ENCODE assay signal across 29 cellular contexts in genomic region chr6:52109073-52109635, GRCh38. TPM values are rescaled to one million over a fixed set of nuclear protein-coding genes. Genes with fewer than 3 reads are reported as not detected.
DNase-seq lines count a peak whose midpoint lies in the region; ATAC-seq and TF ChIP-seq lines count a peak whose summit lies in the region.
"Had no signal": no experiment of that assay in that cellular context is flagged by ENCODE, and none has a peak within 500 bp of the region (broad histone marks: within the 10 kb centered on the region; RNA-seq: fewer than 3 reads in every experiment).

No MANE protein-coding gene starts in this region.

- H3K27me3 ChIP-seq in upper lobe of left lung, result no peaks in the 10 kb centered on the region
- H3K27me3 ChIP-seq: BLaER1 treated with 17β-estradiol and CSF1 and Interleukin-3, amounts not matched to agents 10 nM and 100 nM had no signal

- DNase-seq in DMS53 (lab: John Stamatoyannopoulos, UW), result peak; percentile 35
- DNase-seq in LHCN-M2 (ENCODE audit: low read depth), result peak; percentile 72
- DNase-seq in kidney tubule cell (ENCODE audit: low spot score), result peak; percentile 24
- peak; percentile 15 for DNase-seq in pons (ENCODE audit: low spot score)
- DNase-seq in upper lobe of left lung, result no peak
- no peak for DNase-seq in GM19238 (ENCODE audit: insufficient read length, low spot score)
- DNase-seq in NCI-H82 treated with DMSO at 0.1 percent for 48 hours (lab: John Stamatoyannopoulos, UW; ENCODE audit: unreplicated experiment), result no peak
- DNase-seq in GM13977 (ENCODE audit: low spot score), result no peak
- DNase-seq: AML-193; CD4-positive, alpha-beta T cell; DMS79; EL; GF-D8; GM23248; H9; IMR-90; KG1; MM.1S; NCI-H2029; NCI-H345; NCI-H524; NCI-H774; NK-92 treated with Interleukin-12 subunit alpha and Interleukin-12 subunit beta, amount 100 ng/mL, for 24 hours; PC-9; Right ventricle myocardium superior; RPMI8226 had no signal

- H3K27ac ChIP-seq in upper lobe of left lung, result no peak overlapping the region
- H3K27ac ChIP-seq: A549; BLaER1 treated with 17β-estradiol and CSF1 and Interleukin-3, amounts not matched to agents 10 nM and 100 nM; GM23248; PC-9 had no signal

- no peaks in the 10 kb centered on the region for H3K4me1 ChIP-seq in upper lobe of left lung
- H3K4me1 ChIP-seq: A549 had no signal

- no peaks in the 10 kb centered on the region for H3K9me3 ChIP-seq in upper lobe of left lung
- H3K9me3 ChIP-seq: A549 had no signal

- no peak for ATAC-seq in upper lobe of left lung (ENCODE audit: low FRiP score in 2 of 2)
- ATAC-seq: A549 had no signal

- 81 to 83% methylated on average over 3 of the region's 3 CpGs for WGBS in upper lobe of left lung, 2 donors

- H3K36me3 ChIP-seq in upper lobe of left lung, result no peaks in the 10 kb centered on the region
- H3K36me3 ChIP-seq: BLaER1 treated with 17β-estradiol and CSF1 and Interleukin-3, amounts not matched to agents 10 nM and 100 nM had no signal

- TF ChIP-seq EP300 in upper lobe of left lung (IDR thresholded peaks at IDR 0.05), result no peak

- no peak overlapping the region for H3K4me3 ChIP-seq in upper lobe of left lung
- H3K4me3 ChIP-seq: A549; BLaER1 treated with 17β-estradiol and CSF1 and Interleukin-3, amounts not matched to agents 10 nM and 100 nM; GM23248; PC-9 had no signal

- no peak for TF ChIP-seq POLR2A in upper lobe of left lung (IDR thresholded peaks at IDR 0.05)

- no peak for TF ChIP-seq CTCF in upper lobe of left lung (IDR thresholded peaks at IDR 0.05)
- TF ChIP-seq CTCF in GM13977 (IDR thresholded peaks at IDR 0.05; ENCODE audit: extremely low read depth, insufficient read depth, missing control alignments), result no peak

- in situ Hi-C loops in GM13977 (cut with MboI; ENCODE audit: low pct_unique_long_range_greater_than_20kb, low sequenced_read_pairs, unreplicated experiment), result no loop called here

RNA-seq across cellular contexts. Expression of gene PKHD1, which starts 21.7 kb away (rescaled TPM):
- under 0.01 and 0.11 TPM in 2 replicates for total RNA-seq in LHCN-M2 (2014; rRNA removed)
- polyA plus RNA-seq in LHCN-M2 (2012), result under 0.01 TPM
- total RNA-seq in upper lobe of left lung, result 1 to 10 TPM in 1 of 6 donors, under 1 TPM in 5; 0.10 to 1.0 (median 0.34) TPM
- total RNA-seq: GM23248; IMR-90; PC-9; Right ventricle myocardium superior; T-helper 1 cell treated with Interleukin-12 subunit alpha and Interleukin-12 subunit beta and Interleukin-4 antibody, amounts not matched to agents 30 ng/mL and 1 ng/mL, for 36 hours had no signal
- polyA plus RNA-seq: A549, GM23248, IMR-90 had no signal

Comparison
In these comparisons a context has a peak if more than half of its experiments do, and no peak if none do; other contexts are left out.
1. DNase-seq: peak in DMS53 (single experiment), LHCN-M2 (single experiment), kidney tubule cell (single experiment) and pons (single experiment); none in upper lobe of left lung (0 of 2), GM19238 (single experiment), NCI-H82 treated with DMSO at 0.1 percent for 48 hours (single experiment) and GM13977 (single experiment).